In genomic region chr11:15599376-15599775, GRCh38 we compare ENCODE assay signal across 21 cellular contexts.
A peak's percentile ranks its signal among the peaks of the same experiment; 100 is the strongest.
DNase-seq lines count a peak whose midpoint lies in the region.
"Had no signal": no experiment of that assay in that cellular context is flagged by ENCODE, and none has a peak within 500 bp of the region (broad histone marks: within the 10 kb centered on the region; RNA-seq: fewer than 3 reads in every experiment).

No MANE protein-coding gene starts in this region.

- H3K4me3 ChIP-seq in mesenchymal stem cell (ENCODE audit: insufficient read depth in 1 of 2, low read depth in 1 of 2, low read length in 2 of 2), result no peak overlapping the region
- H3K4me3 ChIP-seq: A549; BLaER1 treated with 17β-estradiol and CSF1 and Interleukin-3, amounts not matched to agents 10 nM and 100 nM had no signal

- no peak overlapping the region for H3K18ac ChIP-seq in mesenchymal stem cell (ENCODE audit: low read depth in 1 of 2, low read length in 2 of 2)

- no peak overlapping the region for H2BK12ac ChIP-seq in mesenchymal stem cell (ENCODE audit: low read length in 2 of 2)

- H2AK5ac ChIP-seq in mesenchymal stem cell (ENCODE audit: low read length, severe bottlenecking), result no peak overlapping the region

- no peak overlapping the region for H3K27ac ChIP-seq in mesenchymal stem cell (ENCODE audit: low read length, poor library complexity, severe bottlenecking)
- H3K27ac ChIP-seq: A549; BLaER1 treated with 17β-estradiol and CSF1 and Interleukin-3, amounts not matched to agents 10 nM and 100 nM had no signal

- 100% methylated on average over 3 of the region's 3 CpGs for WGBS in mesenchymal stem cell

- H3K14ac ChIP-seq in mesenchymal stem cell (ENCODE audit: low read length in 2 of 2), result no peak overlapping the region

- peaks cover 0 to 3% of the 10 kb centered on the region in 2 experiments for H3K27me3 ChIP-seq in mesenchymal stem cell (ENCODE audit: control insufficient read depth in 1 of 2, insufficient read depth in 1 of 2, low read length in 2 of 2)
- H3K27me3 ChIP-seq: BE2C; BLaER1 treated with 17β-estradiol and CSF1 and Interleukin-3, amounts not matched to agents 10 nM and 100 nM had no signal

- H2AFZ ChIP-seq in mesenchymal stem cell (ENCODE audit: low read depth, low read length), result no peak overlapping the region

- H3K4ac ChIP-seq in mesenchymal stem cell (ENCODE audit: low read depth in 1 of 2, low read length in 2 of 2), result no peak overlapping the region

- DNase-seq in NCI-H524 (lab: John Stamatoyannopoulos, UW) (peak; percentile 25 to 76), cerebellar cortex (ENCODE audit: low spot score) (peak; percentile 83), mesenchymal stem cell (no peak), germinal center (ENCODE audit: low spot score) (no peak), Kasumi-1 (lab: John Stamatoyannopoulos, UW) (no peak), NCI-H187 (lab: John Stamatoyannopoulos, UW) (no peak)
- DNase-seq: 8988T; ACHN; AML-193; BE2C; CD4-positive, alpha-beta T cell; CD8-positive, alpha-beta memory T cell; DMS 273 treated with DMSO at 0.1 percent for 48 hours; DMS79; EL; GF-D8; GOT3; H7; HCEC 1CT had no signal

- peak overlapping the region; percentile 41 for H4K91ac ChIP-seq in mesenchymal stem cell (ENCODE audit: low read length)

- no peaks in the 10 kb centered on the region for H3K9me3 ChIP-seq in mesenchymal stem cell (ENCODE audit: control insufficient read depth, low read length)
- H3K9me3 ChIP-seq: A549, BE2C had no signal

- no peak overlapping the region for H3K9ac ChIP-seq in mesenchymal stem cell (ENCODE audit: low read length)
- H3K9ac ChIP-seq: BLaER1 treated with 17β-estradiol and CSF1 and Interleukin-3, amounts not matched to agents 10 nM and 100 nM had no signal

- no peak overlapping the region for H4K8ac ChIP-seq in mesenchymal stem cell (ENCODE audit: low read length)

- no peak overlapping the region for H3K4me2 ChIP-seq in mesenchymal stem cell (ENCODE audit: low read length, poor library complexity, severe bottlenecking)
- H3K4me2 ChIP-seq: A549; BLaER1 treated with 17β-estradiol and CSF1 and Interleukin-3, amounts not matched to agents 10 nM and 100 nM had no signal

- no peak overlapping the region for H2BK5ac ChIP-seq in mesenchymal stem cell (ENCODE audit: low read depth, low read length, poor library complexity, severe bottlenecking)

- no peak overlapping the region for H2BK120ac ChIP-seq in mesenchymal stem cell (ENCODE audit: low read depth, low read length)

- H3K4me1 ChIP-seq in mesenchymal stem cell (ENCODE audit: control insufficient read depth, insufficient read depth, low read depth, low read length), result no peaks in the 10 kb centered on the region
- H3K4me1 ChIP-seq: A549; BE2C; BLaER1 treated with 17β-estradiol and CSF1 and Interleukin-3, amounts not matched to agents 10 nM and 100 nM had no signal

- no peaks in the 10 kb centered on the region for H3K79me1 ChIP-seq in mesenchymal stem cell (replicated peaks; ENCODE audit: low read length, poor library complexity, severe bottlenecking)

- no peaks in the 10 kb centered on the region for H3K36me3 ChIP-seq in mesenchymal stem cell (ENCODE audit: control insufficient read depth in 1 of 2, insufficient read depth in 2 of 2, low read depth in 1 of 2, low read length in 2 of 2)
- H3K36me3 ChIP-seq: BE2C; BLaER1 treated with 17β-estradiol and CSF1 and Interleukin-3, amounts not matched to agents 10 nM and 100 nM had no signal

- H2BK15ac ChIP-seq in mesenchymal stem cell (ENCODE audit: low read depth, poor library complexity, severe bottlenecking), result no peak overlapping the region

- no peak overlapping the region for H3K23ac ChIP-seq in mesenchymal stem cell (ENCODE audit: low read length in 2 of 2)

Comparison
In these comparisons a context has a peak if more than half of its experiments do, and no peak if none do; other contexts are left out.
1. DNase-seq: peak in NCI-H524 (2 of 2) and cerebellar cortex (single experiment); none in mesenchymal stem cell (single experiment), germinal center (single experiment), Kasumi-1 (0 of 2) and NCI-H187 (0 of 2).